Comparison of ENCODE assay signal across 8 cellular contexts in genomic region chr19:4669723-4670480, GRCh38. TPM values are rescaled to one million over a fixed set of nuclear protein-coding genes. Genes with fewer than 3 reads are reported as not detected.
A peak's percentile ranks its signal among the peaks of the same experiment; 100 is the strongest.
DNase-seq lines count a peak whose midpoint lies in the region; ATAC-seq and TF ChIP-seq lines count a peak whose summit lies in the region.

Gene MYDGF, minus strand, starts transcription at chr19:4670342. Its CDS starts 8 bp downstream, at chr19:4670334.

- H3K4me3 ChIP-seq in body of pancreas (peak within 1 kb of the TSS; percentile 93 to 99), iPS-15b (ENCODE audit: low read depth, low read length) (peak within 1 kb of the TSS; percentile 67), skeletal muscle cell (ENCODE audit: low read depth, low read length) (peak within 1 kb of the TSS; percentile 79)

- no peaks in the 10 kb centered on the region for H3K27me3 ChIP-seq in body of pancreas
- H3K27me3 ChIP-seq in iPS-15b (ENCODE audit: control insufficient read depth, insufficient read depth, low read length): no peaks in the 10 kb centered on the region

- H3K9me3 ChIP-seq in body of pancreas (no peaks in the 10 kb centered on the region), iPS-15b (ENCODE audit: control insufficient read depth, insufficient read depth, low read length) (no peaks in the 10 kb centered on the region)

- ATAC-seq in GM18505 (IDR thresholded peaks at IDR 0.05; ENCODE audit: unreplicated experiment): peak; percentile 86
- peak; percentile 85 for ATAC-seq in HG03045 (IDR thresholded peaks at IDR 0.05; ENCODE audit: unreplicated experiment)
- ATAC-seq in body of pancreas: peak; percentile 98
- no peak for ATAC-seq in HG03457 (IDR thresholded peaks at IDR 0.05; ENCODE audit: unreplicated experiment)

- no peak for TF ChIP-seq CTCF in body of pancreas (IDR thresholded peaks at IDR 0.05)

- peak within 1 kb of the TSS; percentile 71 to 90 (median 83) for H3K27ac ChIP-seq in body of pancreas

- peak within 1 kb of the TSS; percentile 60 for H3K9ac ChIP-seq in iPS-15b (ENCODE audit: low read depth, low read length)

- TF ChIP-seq POLR2A in GM18505 (IDR thresholded peaks at IDR 0.05; ENCODE audit: borderline replicate concordance, extremely low read depth, insufficient read depth, insufficient read length): peak; percentile 80
- TF ChIP-seq POLR2A in body of pancreas (IDR thresholded peaks at IDR 0.05): peak; percentile 74 to 76 (median 76)

- H3K4me1 ChIP-seq in body of pancreas (peaks cover 28% of the 10 kb centered on the region), iPS-15b (ENCODE audit: control insufficient read depth, insufficient read depth, low read length) (no peaks in the 10 kb centered on the region)

- intact Hi-C loops in body of pancreas (cut with DNase I): no loop called here

- 0% methylated on average over 1 to 26 of the region's 75 CpGs for WGBS in body of pancreas, 2 donors

- DNase-seq in NCI-H2171 (lab: John Stamatoyannopoulos, UW) (peak; percentile 89), UCSD-AML1 (lab: John Stamatoyannopoulos, UW; ENCODE audit: unreplicated experiment) (peak; percentile 92), body of pancreas (peak; percentile 94 to 96 (median 95)), skeletal muscle cell (ENCODE audit: low read depth) (peak; percentile 58)

- H3K36me3 ChIP-seq in body of pancreas (replicated peaks in 1 of 2; ENCODE audit: insufficient read depth in 1 of 2, low read depth in 2 of 2) (peaks cover 0 to 11% of the 10 kb centered on the region in 2 donors), iPS-15b (ENCODE audit: control insufficient read depth, insufficient read depth, low read length) (no peaks in the 10 kb centered on the region)

RNA-seq across cellular contexts. Expression of gene MYDGF, which starts in this region (rescaled TPM):
- 10 to 100 TPM; 42.5 to 50.1 TPM for total RNA-seq in body of pancreas
